24 cellular contexts compared by ENCODE assay signal in the genomic region with DNA sequence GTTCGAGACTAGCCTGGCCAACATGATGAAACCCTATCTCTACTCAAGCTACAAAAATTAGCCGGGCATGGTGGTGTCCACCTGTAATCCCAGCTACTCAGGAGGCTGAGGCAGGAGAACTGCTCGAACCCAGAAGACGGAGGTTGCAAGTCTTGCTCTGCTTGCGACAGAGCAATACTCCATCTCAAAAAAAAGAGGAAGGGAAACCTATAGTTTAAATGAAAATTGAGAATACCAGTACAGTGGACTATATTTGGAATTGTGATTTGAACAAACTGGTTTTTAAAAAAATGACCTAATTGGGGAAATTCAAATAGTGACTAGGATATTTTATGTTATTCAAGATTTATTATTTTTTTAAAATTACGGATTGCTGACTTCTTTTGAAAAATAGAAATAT.
"Had no signal": no experiment of that assay in that cellular context is flagged by ENCODE, and none has a peak within 500 bp of the region (broad histone marks: within the 10 kb centered on the region; RNA-seq: fewer than 3 reads in every experiment).

No MANE protein-coding gene starts in this region.

- H3K9me3 Mint-ChIP-seq: activated naive CD4-positive, alpha-beta T cell treated with anti-CD3 and anti-CD28 coated beads, Interleukin-2, amount 50 U/mL, for 72 hours; brain; naive thymus-derived CD4-positive, alpha-beta T cell; neural progenitor cell; stimulated activated effector memory CD8-positive, alpha-beta T cell treated with anti-CD3 and anti-CD28 coated beads, Interleukin-12 subunit alpha, Interleukin-12 subunit beta, amount 100 ng/mL, for 72 hours had no signal

- H3K27ac ChIP-seq: heart right ventricle, neural progenitor cell, stomach, suprapubic skin, tibial nerve, VCaP had no signal

- H2AFZ ChIP-seq: neural progenitor cell had no signal

- H3K4me1 Mint-ChIP-seq: brain, neural progenitor cell had no signal

- H3K4me3 Mint-ChIP-seq: activated CD8-positive, alpha-beta T cell treated with anti-CD3 and anti-CD28 coated beads, Interleukin-2, amount 10 ng/mL, durations not matched to agents 7 days and 5 days; brain; naive thymus-derived CD4-positive, alpha-beta T cell; neural progenitor cell; stimulated activated effector memory CD8-positive, alpha-beta T cell treated with anti-CD3 and anti-CD28 coated beads, Interleukin-12 subunit alpha, Interleukin-12 subunit beta, amount 100 ng/mL, for 72 hours had no signal

- H3K9me3 ChIP-seq: heart right ventricle, stomach, suprapubic skin, tibial nerve had no signal

- DNase-seq: activated CD4-positive, alpha-beta T cell treated with anti-CD3 and anti-CD28 coated beads, Interleukin-2, amount 50 U/mL, for 1 hour; activated CD4-positive, CD25-positive, alpha-beta regulatory T cell treated with anti-CD3 and anti-CD28 coated beads, Interleukin-2, amount 50 U/mL, for 72 hours; activated CD8-positive, alpha-beta T cell treated with anti-CD3 and anti-CD28 coated beads, Interleukin-2, amount 10 ng/mL, durations not matched to agents 7 days and 5 days; activated T-cell treated with anti-CD3 and anti-CD28 coated beads, Interleukin-2, amount 50 U/mL, for 1 hour; aorta; effector CD4-positive, alpha-beta T cell; erythroblast; foreskin fibroblast; heart right ventricle; kidney; naive thymus-derived CD4-positive, alpha-beta T cell; small intestine; stimulated activated CD4-positive, alpha-beta T cell treated with anti-CD3 and anti-CD28 coated beads, Interleukin-2, amount 100 ng/mL, for 24 hours; stomach had no signal

- H3K4me3 ChIP-seq: heart right ventricle, lung, neural progenitor cell, stomach, suprapubic skin, tibial nerve had no signal

- FAIRE-seq: endometrium, kidney, small intestine had no signal

- H3K9ac ChIP-seq: neural progenitor cell had no signal

- ATAC-seq: activated CD8-positive, alpha-beta T cell treated with anti-CD3 and anti-CD28 coated beads, Interleukin-2, amount 10 ng/mL, durations not matched to agents 7 days and 5 days; activated naive CD4-positive, alpha-beta T cell treated with anti-CD3 and anti-CD28 coated beads, Interleukin-2, amount 50 U/mL, for 72 hours; heart right ventricle; naive thymus-derived CD4-positive, alpha-beta T cell; sciatic nerve; stimulated activated effector memory CD8-positive, alpha-beta T cell treated with anti-CD3 and anti-CD28 coated beads, Interleukin-12 subunit alpha, Interleukin-12 subunit beta, amount 100 ng/mL, for 72 hours had no signal

- H3K27ac Mint-ChIP-seq: activated CD8-positive, alpha-beta T cell treated with anti-CD3 and anti-CD28 coated beads, Interleukin-2, amount 10 ng/mL, durations not matched to agents 7 days and 5 days; brain; neural progenitor cell; stimulated activated effector memory CD8-positive, alpha-beta T cell treated with anti-CD3 and anti-CD28 coated beads, Interleukin-12 subunit alpha, Interleukin-12 subunit beta, amount 100 ng/mL, for 72 hours had no signal

- H3K27me3 Mint-ChIP-seq: brain; naive thymus-derived CD4-positive, alpha-beta T cell had no signal

- H3K4me1 ChIP-seq: neural progenitor cell, suprapubic skin, tibial nerve had no signal

- H3K4me2 ChIP-seq: neural progenitor cell had no signal

- H3K27me3 ChIP-seq: heart right ventricle, neural progenitor cell, stomach, suprapubic skin, tibial nerve had no signal
